Comparison of ENCODE assay signal across 12 cellular contexts in the genomic region with DNA sequence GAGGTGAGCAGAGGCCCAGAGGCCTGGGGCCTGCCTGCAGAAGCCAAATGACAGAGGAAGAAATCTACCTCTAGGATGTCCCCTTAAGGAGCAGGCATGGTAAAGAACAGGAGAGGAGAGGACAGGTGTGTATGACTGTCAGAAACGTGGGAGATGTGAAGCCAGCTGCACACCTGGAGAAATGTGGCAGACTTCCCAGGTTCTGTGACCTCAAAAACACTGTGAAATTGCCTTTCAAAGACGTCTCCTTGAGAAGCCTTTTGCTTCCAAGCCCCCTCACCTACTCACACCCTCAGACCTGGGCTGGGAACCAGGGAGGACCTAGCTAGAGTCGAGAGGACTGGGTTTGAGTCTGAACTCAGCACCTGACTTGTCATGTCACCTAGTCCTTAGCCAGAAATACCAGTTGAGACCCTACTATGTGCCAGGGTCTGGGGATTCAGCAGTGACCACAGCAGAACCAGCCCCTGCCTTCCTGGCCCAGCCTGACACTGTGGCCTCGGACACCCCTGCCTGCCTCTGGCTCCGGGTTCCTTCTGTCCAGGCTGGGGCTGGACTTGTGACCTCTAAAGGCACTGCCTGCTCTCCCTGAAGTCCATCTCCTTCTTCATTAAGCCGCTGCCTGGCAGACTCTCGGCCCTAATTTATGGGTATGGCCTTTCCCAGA. TPM values are rescaled to one million over a fixed set of nuclear protein-coding genes. Genes with fewer than 3 reads are reported as not detected.
DNase-seq lines count a peak whose midpoint lies in the region; ATAC-seq and TF ChIP-seq lines count a peak whose summit lies in the region.
"Had no signal": no experiment of that assay in that cellular context is flagged by ENCODE, and none has a peak within 500 bp of the region (broad histone marks: within the 10 kb centered on the region; RNA-seq: fewer than 3 reads in every experiment).

No MANE protein-coding gene starts in this region.

- H3K4me2 ChIP-seq in H9 (ENCODE audit: insufficient read depth, insufficient read length, low read length): no peak overlapping the region

- no peaks in the 10 kb centered on the region for H3K9me3 ChIP-seq in H9 (ENCODE audit: control insufficient read depth, low read depth, low read length)
- no peaks in the 10 kb centered on the region for H3K9me3 ChIP-seq in left lung

- no peak overlapping the region for H4K5ac ChIP-seq in H9 (ENCODE audit: insufficient read length, low read depth, low read length)

- H3K36me3 ChIP-seq in left lung: no peaks in the 10 kb centered on the region

- no peak overlapping the region for H3K27ac Mint-ChIP-seq in H9
- H3K27ac Mint-ChIP-seq: CD4-positive, alpha-beta memory T cell had no signal

- no peak for TF ChIP-seq CTCF in H9 (conservative IDR thresholded peaks at IDR 0.05)
- no peak for TF ChIP-seq CTCF in dorsolateral prefrontal cortex (IDR thresholded peaks at IDR 0.05 in 54 of 56, conservative IDR thresholded peaks at IDR 0.05 in 2 of 56; ENCODE audit: low read depth in 1 of 56, partially characterized antibody in 56 of 56)
- TF ChIP-seq CTCF in left lung (IDR thresholded peaks at IDR 0.05): no peak
- no peak for TF ChIP-seq CTCF in GM13976 (IDR thresholded peaks at IDR 0.05; ENCODE audit: borderline replicate concordance, control extremely low read depth, extremely low read depth, insufficient read depth, missing control alignments)

- H3K27me3 ChIP-seq in H9 (ENCODE audit: insufficient read depth, low read length): peaks cover 18% of the 10 kb centered on the region; the same call in 1 of the 2 replicates
- H3K27me3 ChIP-seq in dorsolateral prefrontal cortex: peaks cover 0 to 6% (median 0%) of the 10 kb centered on the region in 45 donors
- peaks cover 19 to 57% of the 10 kb centered on the region in 2 donors for H3K27me3 ChIP-seq in left lung

- in situ Hi-C loops in GM13976 (cut with MboI; ENCODE audit: low sequenced_read_pairs, unreplicated experiment): loop anchor here (10.0 kb wide), 1 partner anchor 221 kb away; no protein-coding TSS in a partner anchor

- H3K79me2 ChIP-seq in H9 (ENCODE audit: insufficient read depth, low read length): no peaks in the 10 kb centered on the region

- H2AFZ ChIP-seq in H9 (ENCODE audit: low read length): no peak overlapping the region

- H2BK12ac ChIP-seq in H9 (ENCODE audit: insufficient read length, low read depth, low read length): no peak overlapping the region

- intact Hi-C loops in dorsolateral prefrontal cortex (cut with DNase I): loop anchor here in 1 of 2 donors (2.0 to 5.0 kb wide), 2 partner anchors 221 to 319 kb away; no protein-coding TSS in a partner anchor
- intact Hi-C loops in sciatic nerve (cut with DNase I): loop anchor here (10.0 kb wide), 3 partner anchors 101 to 311 kb away; no protein-coding TSS in a partner anchor
- intact Hi-C loops in left lung (cut with DNase I): loop anchor here in 1 of 2 donors (5.0 kb wide), 3 partner anchors 104 to 314 kb away; no protein-coding TSS in a partner anchor

- no CpG with 5 or more reads among the region's 7 CpGs for WGBS in H9 (ENCODE audit: extremely low coverage, insufficient read length, low lambda C conversion rate)

- peaks cover 4 to 10% of the 10 kb centered on the region in 2 experiments; a peak in 3 of 4 replicates for H3K4me1 Mint-ChIP-seq in H9

- no peaks in the 10 kb centered on the region; the same call in 1 of the 2 replicates for H3K4me1 ChIP-seq in H9 (ENCODE audit: insufficient read depth, low read length)
- peaks cover 3 to 11% of the 10 kb centered on the region in 2 donors for H3K4me1 ChIP-seq in left lung

- no peak overlapping the region for H4K8ac ChIP-seq in H9 (replicated peaks; ENCODE audit: insufficient read length, low read depth, low read length)

- DNase-seq in activated CD8-positive, alpha-beta memory T cell treated with anti-CD3 and anti-CD28 coated beads for 24 hours: peak; percentile 48
- no peak for DNase-seq in activated CD8-positive, alpha-beta memory T cell treated with anti-CD3 and anti-CD28 coated beads, Interleukin-2, amount 50 U/mL, for 4 hours
- peak; percentile 20 for DNase-seq in H9
- peak in 7 of 10 donors; percentile 2 to 33 (median 12) for DNase-seq in dorsolateral prefrontal cortex
- peak; percentile 26 for DNase-seq in sciatic nerve (ENCODE audit: low spot score)
- no peak for DNase-seq in left lung
- DNase-seq in activated CD4-positive, alpha-beta T cell treated with anti-CD3 and anti-CD28 coated beads, Interleukin-2, amount 50 U/mL, for 1 hour: no peak
- DNase-seq in GM13976 (ENCODE audit: low spot score): no peak
- DNase-seq: CD4-positive, alpha-beta memory T cell; NCI-H1105 treated with DMSO at 0.1 percent for 48 hours; NCI-H1930 had no signal

- H3K4me3 ChIP-seq in dorsolateral prefrontal cortex (no peak overlapping the region), left lung (no peak overlapping the region)

- no peak overlapping the region for H2BK20ac ChIP-seq in H9 (ENCODE audit: low read depth, low read length, poor library complexity, severe bottlenecking)

- H3K18ac ChIP-seq in H9 (ENCODE audit: insufficient read length, low read depth, low read length): no peak overlapping the region

- ATAC-seq in sciatic nerve: no peak
- ATAC-seq in left lung: no peak
- ATAC-seq: PC-3 had no signal

- H3K23me2 ChIP-seq in H9 (ENCODE audit: insufficient read length, low read depth, low read length, poor library complexity, severe bottlenecking): peaks cover 6% of the 10 kb centered on the region

- H2BK5ac ChIP-seq in H9 (ENCODE audit: insufficient read length, low read length): no peak overlapping the region

- no peak overlapping the region for H3K14ac ChIP-seq in H9 (ENCODE audit: insufficient read depth, low read length)

- no peak overlapping the region for H2AK5ac ChIP-seq in H9 (ENCODE audit: insufficient read length, low read length)

- no peak overlapping the region for H3K23ac ChIP-seq in H9 (ENCODE audit: insufficient read length, low read depth, low read length)

- H3K79me1 ChIP-seq in H9 (ENCODE audit: insufficient read depth, low read depth, low read length, poor library complexity, severe bottlenecking): no peaks in the 10 kb centered on the region

- no peak overlapping the region for H2BK15ac ChIP-seq in H9 (ENCODE audit: low read depth, low read length)

- H3K56ac ChIP-seq in H9 (ENCODE audit: insufficient read length, low read depth, low read length): no peak overlapping the region

- H4K91ac ChIP-seq in H9 (ENCODE audit: insufficient read length, low read depth, low read length): no peak overlapping the region

- H3K9me3 Mint-ChIP-seq in H9: no peaks in the 10 kb centered on the region
- H3K9me3 Mint-ChIP-seq: CD4-positive, alpha-beta memory T cell had no signal

- H3K36me3 Mint-ChIP-seq in H9 (ENCODE audit: insufficient read depth in 1 of 3, low read depth in 3 of 3): no peaks in the 10 kb centered on the region; a peak in 1 of 7 replicates
- H3K36me3 Mint-ChIP-seq: CD4-positive, alpha-beta memory T cell had no signal

- H3K9ac ChIP-seq in H9 (ENCODE audit: extremely low read depth, insufficient read length, low read length): no peak overlapping the region

- no peaks in the 10 kb centered on the region for H4K20me1 ChIP-seq in H9 (ENCODE audit: control insufficient read depth, insufficient read depth, insufficient read length)

- H3K4ac ChIP-seq in H9 (ENCODE audit: low read depth, low read length): no peak overlapping the region

- H3K27me3 Mint-ChIP-seq in H9 (ENCODE audit: low read depth): peaks cover 45% of the 10 kb centered on the region

- no peak overlapping the region for H3K27ac ChIP-seq in H9 (ENCODE audit: insufficient read length, low read depth, low read length)
- H3K27ac ChIP-seq in dorsolateral prefrontal cortex: no peak overlapping the region
- H3K27ac ChIP-seq in left lung: no peak overlapping the region

- H2BK120ac ChIP-seq in H9 (ENCODE audit: low read depth, low read length, poor library complexity, severe bottlenecking): no peak overlapping the region

- no peak overlapping the region for H3T11ph ChIP-seq in H9 (ENCODE audit: low read length)

- no peak overlapping the region for H3K4me3 Mint-ChIP-seq in H9
- H3K4me3 Mint-ChIP-seq: CD4-positive, alpha-beta memory T cell had no signal

RNA-seq across cellular contexts. Expression of gene TPBGL, which starts 5.6 kb away (rescaled TPM):
- total RNA-seq in H9 (2021): 0.61 and 0.64 TPM in 2 replicates
- 1 to 10 TPM in 115 of 120 experiments, under 1 TPM in 5; 0.54 to 5.1 (median 2.3) TPM for total RNA-seq in dorsolateral prefrontal cortex
- total RNA-seq in sciatic nerve: 0.31 TPM
- 1 to 10 TPM in 1 of 2 donors, under 1 TPM in 1; 0.70 to 1.3 TPM for total RNA-seq in left lung
- total RNA-seq: PC-3 had no signal

Comparison
In these comparisons a context has a peak if more than half of its experiments do, and no peak if none do; other contexts are left out.
1. DNase-seq: peak in activated CD8-positive, alpha-beta memory T cell treated with anti-CD3 and anti-CD28 coated beads for 24 hours (single experiment), H9 (single experiment), dorsolateral prefrontal cortex (7 of 10) and sciatic nerve (single experiment); none in activated CD8-positive, alpha-beta memory T cell treated with anti-CD3 and anti-CD28 coated beads, Interleukin-2, amount 50 U/mL, for 4 hours (single experiment), left lung (0 of 2), activated CD4-positive, alpha-beta T cell treated with anti-CD3 and anti-CD28 coated beads, Interleukin-2, amount 50 U/mL, for 1 hour (single experiment) and GM13976 (single experiment).